Comparison of ENCODE assay signal across 1 cellular context in the genomic region with DNA sequence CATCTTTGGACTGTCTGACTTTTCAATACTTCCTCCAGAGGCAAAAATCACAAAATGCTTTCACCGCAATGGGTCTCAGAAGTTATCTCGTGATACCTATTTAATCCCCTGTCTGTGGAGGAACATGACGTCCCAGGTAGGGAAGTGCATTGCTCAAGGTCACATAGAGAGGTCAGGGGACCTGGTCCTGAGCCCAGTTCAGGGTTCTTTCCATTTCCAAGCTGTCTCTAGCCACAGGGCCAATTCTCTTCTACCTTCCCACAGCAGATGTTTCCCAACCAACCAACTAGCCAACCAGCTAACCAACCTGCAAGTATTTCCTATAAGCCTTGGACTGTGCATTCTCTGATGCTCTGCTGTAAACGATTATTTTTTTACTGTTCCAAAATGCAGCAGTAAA.
TF ChIP-seq lines count a peak whose summit lies in the region.

No MANE protein-coding gene starts in this region.

TF ChIP-seq in HepG2, 621 proteins besides CTCF, POLR2A, EP300 and RAD21:
- TF ChIP-seq NCOR1 (IDR thresholded peaks at IDR 0.05; ENCODE audit: borderline replicate concordance, low read length) (no peak), NR2F6 (IDR thresholded peaks at IDR 0.05) (peak; percentile 16; the same call in 1 of the 2 replicates), NR2F6 (CRISPR knock-in tag; IDR thresholded peaks at IDR 0.05) (no peak), PCBP2 (optimal IDR thresholded peaks at IDR 0.05; ENCODE audit: low read depth, low read length, poor library complexity, severe bottlenecking) (no peak)
